Comparison of ENCODE assay signal across 8 cellular contexts in the genomic region with DNA sequence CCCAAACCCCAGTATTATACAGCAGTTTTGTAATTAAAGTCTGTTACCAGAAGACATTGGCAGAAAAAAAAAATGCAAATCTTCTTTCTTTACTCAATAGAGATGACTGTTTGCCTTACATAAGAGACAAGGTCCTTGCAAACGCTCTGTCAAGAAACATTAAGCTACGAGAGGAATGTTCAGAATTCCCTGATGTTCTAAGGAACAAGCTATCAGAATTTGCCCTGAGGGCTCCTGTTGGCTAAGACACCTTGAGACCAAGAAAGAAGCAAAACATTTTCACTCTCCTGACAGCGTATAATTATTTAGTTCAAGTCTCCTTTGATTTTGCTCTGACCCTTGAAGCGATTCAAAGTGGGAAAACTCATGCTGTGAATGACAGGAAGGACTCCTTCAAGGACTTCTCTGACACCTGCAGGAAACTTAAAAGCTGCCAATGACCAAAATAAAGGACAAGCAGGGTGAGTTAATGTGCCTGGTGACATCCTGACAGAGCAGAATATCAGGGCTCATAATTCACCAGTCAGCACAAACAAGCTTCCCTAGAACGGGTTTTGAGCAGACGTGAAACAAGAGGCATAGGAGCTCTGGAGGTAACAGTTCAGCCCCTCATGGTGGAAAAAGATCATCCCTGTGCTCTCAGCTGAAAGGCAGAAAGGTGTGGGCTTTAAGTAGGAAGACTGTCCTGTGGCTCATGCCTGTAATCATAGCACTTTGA. TPM values are rescaled to one million over a fixed set of nuclear protein-coding genes. Genes with fewer than 3 reads are reported as not detected.
DNase-seq lines count a peak whose midpoint lies in the region; FAIRE-seq and TF ChIP-seq lines count a peak whose summit lies in the region.

No MANE protein-coding gene starts in this region.

- H3K27me3 Mint-ChIP-seq in Caco-2 (ENCODE audit: insufficient read depth, unreplicated experiment) = no peaks in the 10 kb centered on the region
- H3K27me3 Mint-ChIP-seq in dendritic cell treated with granulocyte-macrophage colony-stimulating factor and Interleukin-4, amounts not matched to agents 40 ng/mL and 50 ng/mL, for 4 days = peaks cover 1% of the 10 kb centered on the region

- no TSS peak for BruUV-seq in Caco-2 (replicated peaks; lab: Mats Ljungman, UMichigan)

- peaks cover 36% of the 10 kb centered on the region for H3K4me1 Mint-ChIP-seq in Caco-2 (ENCODE audit: low read depth, unreplicated experiment)
- peaks cover 71% of the 10 kb centered on the region for H3K4me1 Mint-ChIP-seq in dendritic cell treated with granulocyte-macrophage colony-stimulating factor and Interleukin-4, amounts not matched to agents 40 ng/mL and 50 ng/mL, for 4 days (ENCODE audit: low read depth)

- H3K4me1 ChIP-seq in Caco-2 (peaks cover 51% of the 10 kb centered on the region), neutrophil (ENCODE audit: control insufficient read depth in 1 of 2, insufficient read depth in 1 of 2, low read depth in 1 of 2, low read length in 1 of 2) (peaks cover 72 to 77% of the 10 kb centered on the region in 2 experiments)

- no peak for TF ChIP-seq POLR2A in H54 (IDR thresholded peaks at IDR 0.05; ENCODE audit: low read depth, low read length)

- H3K4me3 ChIP-seq in Caco-2 (ENCODE audit: low read depth, low read length) = no peak overlapping the region
- peak overlapping the region; percentile 13 to 24 for H3K4me3 ChIP-seq in neutrophil (ENCODE audit: low read depth in 1 of 2, low read length in 1 of 2)

- peak overlapping the region; percentile 86 for H3K27ac Mint-ChIP-seq in Caco-2 (ENCODE audit: unreplicated experiment)
- H3K27ac Mint-ChIP-seq in dendritic cell treated with granulocyte-macrophage colony-stimulating factor and Interleukin-4, amounts not matched to agents 40 ng/mL and 50 ng/mL, for 4 days = peak overlapping the region; percentile 96

- FAIRE-seq in H54 (lab: Jason Lieb, UNC) = no peak

- CTCF ChIA-PET in Caco-2 (lab: Charles Lee) = interaction anchor here (0.7 to 1.4 kb wide), 5 partner anchors 9 to 89 kb away, joined by 3 to 14 read pairs (median 3); no protein-coding TSS in a partner anchor

- intact Hi-C loops in Caco-2 (cut with micrococcal nuclease; ENCODE audit: unreplicated experiment) = loop anchor here (5.0 kb wide), 1 partner anchor 37 kb away; the partner anchor contains the start of gene FAM219B
- intact Hi-C loops in dendritic cell treated with granulocyte-macrophage colony-stimulating factor and Interleukin-4, amounts not matched to agents 40 ng/mL and 50 ng/mL, for 4 days (cut with micrococcal nuclease) = no loop called here

- no peaks in the 10 kb centered on the region for H3K9me3 Mint-ChIP-seq in Caco-2 (ENCODE audit: unreplicated experiment)
- H3K9me3 Mint-ChIP-seq in dendritic cell treated with granulocyte-macrophage colony-stimulating factor and Interleukin-4, amounts not matched to agents 40 ng/mL and 50 ng/mL, for 4 days = no peaks in the 10 kb centered on the region

- H3K36me3 ChIP-seq in Caco-2 (ENCODE audit: control insufficient read depth, insufficient read depth, low read length) = peaks cover 3% of the 10 kb centered on the region; the same call in 1 of the 2 replicates
- no peaks in the 10 kb centered on the region for H3K36me3 ChIP-seq in neutrophil

- DNase-seq in Caco-2 (peak; percentile 63 to 67), NCI-H2227 (lab: John Stamatoyannopoulos, UW; ENCODE audit: unreplicated experiment) (peak; percentile 23), H54 (ENCODE audit: insufficient read length, low spot score) (no peak), NCI-H69 (lab: John Stamatoyannopoulos, UW) (no peak), SKM-1 treated with dmso at 0.1 percent for 144 hours (lab: John Stamatoyannopoulos, UW; ENCODE audit: unreplicated experiment) (no peak), Kasumi-1 (lab: John Stamatoyannopoulos, UW) (no peak)

- peaks cover 59% of the 10 kb centered on the region for H3K36me3 Mint-ChIP-seq in Caco-2 (ENCODE audit: insufficient read depth, unreplicated experiment)
- peaks cover 65% of the 10 kb centered on the region for H3K36me3 Mint-ChIP-seq in dendritic cell treated with granulocyte-macrophage colony-stimulating factor and Interleukin-4, amounts not matched to agents 40 ng/mL and 50 ng/mL, for 4 days (ENCODE audit: low read depth)

- H3K4me3 Mint-ChIP-seq in Caco-2 (ENCODE audit: unreplicated experiment) = peak overlapping the region; percentile 64
- H3K4me3 Mint-ChIP-seq in dendritic cell treated with granulocyte-macrophage colony-stimulating factor and Interleukin-4, amounts not matched to agents 40 ng/mL and 50 ng/mL, for 4 days = peak overlapping the region; percentile 95

- POLR2A ChIA-PET in Caco-2 (lab: Charles Lee) = interaction anchor here (0.6 to 1.2 kb wide), 8 partner anchors 14 to 498 kb away, joined by 3 to 12 read pairs (median 4); partner anchors contain the start of genes COX5A, FAM219B, MAN2C1 and MPI

- peaks cover 6% of the 10 kb centered on the region; the same call in 1 of the 2 replicates for H3K9me3 ChIP-seq in Caco-2
- no peaks in the 10 kb centered on the region for H3K9me3 ChIP-seq in neutrophil

- no peak for TF ChIP-seq CTCF in Caco-2 (IDR thresholded peaks at IDR 0.05; ENCODE audit: insufficient read depth in 1 of 2, low read depth in 1 of 2, low read length in 1 of 2, severe bottlenecking in 1 of 2, unreplicated experiment in 1 of 2)
- TF ChIP-seq CTCF in neutrophil (IDR thresholded peaks at IDR 0.05) = no peak

- H3K27me3 ChIP-seq in Caco-2 (replicated peaks; ENCODE audit: control insufficient read depth, insufficient read depth, low read length) = no peaks in the 10 kb centered on the region
- H3K27me3 ChIP-seq in neutrophil = no peaks in the 10 kb centered on the region

- peak overlapping the region; percentile 90 for H3K27ac ChIP-seq in neutrophil

RNA-seq across cellular contexts. Expression of gene SCAMP2, which starts 2.5 kb away (rescaled TPM):
- 97.4 and 98.5 TPM in 2 replicates for total RNA-seq in Caco-2 (2022)

RNA-seq across cellular contexts. Expression of gene MPI, which starts 19.2 kb away (rescaled TPM):
- 29.1 and 32.0 TPM in 2 replicates for total RNA-seq in Caco-2 (2022)

RNA-seq across cellular contexts. Expression of gene ULK3, which starts 27.7 kb away (rescaled TPM):
- total RNA-seq in Caco-2 (2022) = 28.2 and 33.4 TPM in 2 replicates

RNA-seq across cellular contexts. Expression of gene FAM219B, which starts 36.0 kb away (rescaled TPM):
- 73.7 and 75.4 TPM in 2 replicates for total RNA-seq in Caco-2 (2022)

RNA-seq across cellular contexts. Expression of gene CPLX3, which starts 44.2 kb away (rescaled TPM):
- not detected in 2 replicates for total RNA-seq in Caco-2 (2022)

Comparison
In these comparisons a context has a peak if more than half of its experiments do, and no peak if none do; other contexts are left out.
1. DNase-seq: peak in Caco-2 (2 of 2) and NCI-H2227 (single experiment); none in H54 (single experiment), NCI-H69 (single experiment), SKM-1 treated with dmso at 0.1 percent for 144 hours (single experiment) and Kasumi-1 (0 of 2).